8 cellular contexts compared by ENCODE assay signal in the genomic region with DNA sequence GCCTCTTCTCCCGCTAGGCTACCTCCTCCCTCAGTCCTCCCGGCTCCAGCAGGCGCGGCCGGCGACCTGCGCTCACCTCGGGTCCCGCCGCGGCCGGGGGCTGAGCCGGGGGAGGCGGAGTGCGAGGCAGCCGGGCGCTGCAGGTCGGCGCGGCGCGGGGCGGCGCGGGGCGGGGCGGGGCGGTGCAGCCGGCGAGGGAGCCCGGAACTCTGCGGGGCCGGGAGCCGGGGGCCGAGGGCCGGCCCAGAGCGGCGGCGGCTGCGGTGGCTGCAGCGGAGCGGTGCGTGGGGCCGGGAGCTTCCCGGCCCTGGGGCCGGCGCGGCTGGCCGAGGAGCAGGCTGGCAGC. TPM values are rescaled to one million over a fixed set of nuclear protein-coding genes. Genes with fewer than 3 reads are reported as not detected.
DNase-seq lines count a peak whose midpoint lies in the region; ATAC-seq, FAIRE-seq and TF ChIP-seq lines count a peak whose summit lies in the region.

No MANE protein-coding gene starts in this region.

- no peak for TF ChIP-seq RAD21 in liver (IDR thresholded peaks at IDR 0.05)

- no peak for FAIRE-seq in bronchial epithelial cell (lab: Jason Lieb, UNC)

- peak overlapping the region; percentile 86 for H3K4me3 Mint-ChIP-seq in activated CD8-positive, alpha-beta memory T cell treated with anti-CD3 and anti-CD28 coated beads, Interleukin-2, amount 10 ng/mL, durations not matched to agents 7 days and 5 days
- H3K4me3 Mint-ChIP-seq in stimulated activated memory B cell treated with anti-CD40 and anti-IgM and Interleukin-4, amounts not matched to agents 10 μg/mL and 1 μg/mL and 100 μg/mL, for 72 hours, result peak overlapping the region; percentile 87

- H3K27ac Mint-ChIP-seq in activated CD8-positive, alpha-beta memory T cell treated with anti-CD3 and anti-CD28 coated beads, Interleukin-2, amount 10 ng/mL, durations not matched to agents 7 days and 5 days, result no peak overlapping the region
- peak overlapping the region; percentile 78 for H3K27ac Mint-ChIP-seq in stimulated activated memory B cell treated with anti-CD40 and anti-IgM and Interleukin-4, amounts not matched to agents 10 μg/mL and 1 μg/mL and 100 μg/mL, for 72 hours

- H3K4me1 ChIP-seq in liver (ENCODE audit: control insufficient read depth in 4 of 4, insufficient read depth in 4 of 4, low read length in 3 of 4), result peaks cover 20 to 69% (median 46%) of the 10 kb centered on the region in 4 donors

- H3K9ac ChIP-seq in SU-DHL-6 (ENCODE audit: low read length) (peak overlapping the region; percentile 58), liver (ENCODE audit: low read depth in 1 of 2, low read length in 2 of 2) (peak overlapping the region in 1 of 2 donors; percentile 62)

- no peaks in the 10 kb centered on the region for H3K27me3 Mint-ChIP-seq in activated CD8-positive, alpha-beta memory T cell treated with anti-CD3 and anti-CD28 coated beads, Interleukin-2, amount 10 ng/mL, durations not matched to agents 7 days and 5 days
- no peaks in the 10 kb centered on the region for H3K27me3 Mint-ChIP-seq in stimulated activated memory B cell treated with anti-CD40 and anti-IgM and Interleukin-4, amounts not matched to agents 10 μg/mL and 1 μg/mL and 100 μg/mL, for 72 hours

- no peaks in the 10 kb centered on the region for H4K20me1 ChIP-seq in SU-DHL-6 (ENCODE audit: low read depth, low read length)

- DNase-seq in activated CD8-positive, alpha-beta memory T cell treated with anti-CD3 and anti-CD28 coated beads, Interleukin-2, amount 10 ng/mL, durations not matched to agents 7 days and 5 days, result peak; percentile 66
- DNase-seq in activated CD8-positive, alpha-beta memory T cell treated with anti-CD3 and anti-CD28 coated beads for 24 hours, result no peak
- no peak for DNase-seq in bronchial epithelial cell (ENCODE audit: low read depth)
- no peak for DNase-seq in SIG-M5 treated with dmso at 0.1 percent for 504 hours (lab: John Stamatoyannopoulos, UW; ENCODE audit: unreplicated experiment)

- H3K9me2 ChIP-seq in SU-DHL-6 (replicated peaks; ENCODE audit: insufficient read depth, low read length), result no peaks in the 10 kb centered on the region

- H2AFZ ChIP-seq in SU-DHL-6 (ENCODE audit: low read depth, low read length, severe bottlenecking), result peak overlapping the region; percentile 50

- H3F3A ChIP-seq in SU-DHL-6 (ENCODE audit: insufficient read depth), result peaks cover 8% of the 10 kb centered on the region; the same call in 1 of the 2 replicates

- H3K9me3 Mint-ChIP-seq in activated CD8-positive, alpha-beta memory T cell treated with anti-CD3 and anti-CD28 coated beads, Interleukin-2, amount 10 ng/mL, durations not matched to agents 7 days and 5 days (ENCODE audit: low read depth), result no peaks in the 10 kb centered on the region
- H3K9me3 Mint-ChIP-seq in stimulated activated memory B cell treated with anti-CD40 and anti-IgM and Interleukin-4, amounts not matched to agents 10 μg/mL and 1 μg/mL and 100 μg/mL, for 72 hours, result no peaks in the 10 kb centered on the region

- no peaks in the 10 kb centered on the region for H3K9me3 ChIP-seq in SU-DHL-6 (ENCODE audit: insufficient read depth, low read length)
- H3K9me3 ChIP-seq in liver (ENCODE audit: control insufficient read depth in 4 of 4, low read length in 3 of 4), result no peaks in the 10 kb centered on the region

- H3K4me3 ChIP-seq in SU-DHL-6 (ENCODE audit: insufficient read depth, low read length, poor library complexity, severe bottlenecking) (peak overlapping the region; percentile 86), bronchial epithelial cell (ENCODE audit: low read depth, low read length) (peak overlapping the region; percentile 71), liver (ENCODE audit: low read depth in 1 of 3, low read length in 3 of 3) (peak overlapping the region; percentile 90 to 97 (median 92))

- CTCF ChIA-PET in activated CD8-positive, alpha-beta memory T cell treated with anti-CD3 and anti-CD28 coated beads, Interleukin-2, amount 10 ng/mL, durations not matched to agents 7 days and 5 days (lab: Charles Lee), result interaction anchor here (0.6 to 3.0 kb wide), 13 partner anchors 9 to 586 kb away, joined by 3 to 32 read pairs (median 4); partner anchors contain the start of gene ACVR1C

- no peaks in the 10 kb centered on the region for H3K79me2 ChIP-seq in SU-DHL-6 (ENCODE audit: insufficient read depth, low read length)

- H3K27ac ChIP-seq in SU-DHL-6 (ENCODE audit: low read depth, low read length) (no peak overlapping the region), liver (ENCODE audit: low read depth in 1 of 2, low read length in 2 of 2) (peak overlapping the region; percentile 98)

- peaks cover 11% of the 10 kb centered on the region for H3K36me3 Mint-ChIP-seq in activated CD8-positive, alpha-beta memory T cell treated with anti-CD3 and anti-CD28 coated beads, Interleukin-2, amount 10 ng/mL, durations not matched to agents 7 days and 5 days
- no peaks in the 10 kb centered on the region for H3K36me3 Mint-ChIP-seq in stimulated activated memory B cell treated with anti-CD40 and anti-IgM and Interleukin-4, amounts not matched to agents 10 μg/mL and 1 μg/mL and 100 μg/mL, for 72 hours

- H3K36me3 ChIP-seq in SU-DHL-6 (ENCODE audit: low read length), result no peaks in the 10 kb centered on the region
- H3K36me3 ChIP-seq in bronchial epithelial cell (ENCODE audit: control insufficient read depth, insufficient read depth, low read length), result no peaks in the 10 kb centered on the region
- H3K36me3 ChIP-seq in liver (ENCODE audit: control insufficient read depth in 4 of 4, insufficient read depth in 3 of 4, low read depth in 1 of 4, low read length in 3 of 4), result no peaks in the 10 kb centered on the region

- 1% methylated on average over 49 of the region's 49 CpGs for WGBS in liver

- ATAC-seq in activated CD8-positive, alpha-beta memory T cell treated with anti-CD3 and anti-CD28 coated beads, Interleukin-2, amount 10 ng/mL, durations not matched to agents 7 days and 5 days, result peak; percentile 75
- peak; percentile 59 for ATAC-seq in HG03045 (IDR thresholded peaks at IDR 0.05; ENCODE audit: unreplicated experiment)
- peak; percentile 77 for ATAC-seq in stimulated activated memory B cell treated with anti-CD40 and anti-IgM and Interleukin-4, amounts not matched to agents 10 μg/mL and 1 μg/mL and 100 μg/mL, for 72 hours

- H3K4me2 ChIP-seq in SU-DHL-6 (ENCODE audit: low read depth, low read length, poor library complexity, severe bottlenecking), result peak overlapping the region; percentile 51

- no peaks in the 10 kb centered on the region for H3K27me3 ChIP-seq in SU-DHL-6 (ENCODE audit: low read length)
- no peaks in the 10 kb centered on the region for H3K27me3 ChIP-seq in bronchial epithelial cell (ENCODE audit: control insufficient read depth, insufficient read depth, low read length)
- no peaks in the 10 kb centered on the region for H3K27me3 ChIP-seq in liver (ENCODE audit: control insufficient read depth in 4 of 4, insufficient read depth in 4 of 4, low read length in 3 of 4)

- peaks cover 62% of the 10 kb centered on the region for H3K4me1 Mint-ChIP-seq in activated CD8-positive, alpha-beta memory T cell treated with anti-CD3 and anti-CD28 coated beads, Interleukin-2, amount 10 ng/mL, durations not matched to agents 7 days and 5 days
- H3K4me1 Mint-ChIP-seq in stimulated activated memory B cell treated with anti-CD40 and anti-IgM and Interleukin-4, amounts not matched to agents 10 μg/mL and 1 μg/mL and 100 μg/mL, for 72 hours, result peaks cover 35% of the 10 kb centered on the region

- TF ChIP-seq CTCF in SU-DHL-6 (IDR thresholded peaks at IDR 0.05; ENCODE audit: insufficient read depth, low read length, poor library complexity, severe bottlenecking) (no peak), bronchial epithelial cell (IDR thresholded peaks at IDR 0.05; ENCODE audit: insufficient read depth, low read length, severe bottlenecking) (no peak), liver (IDR thresholded peaks at IDR 0.05; ENCODE audit: low read depth, low read length, missing input control) (no peak)

TF ChIP-seq in liver, 16 proteins besides CTCF, POLR2A, EP300 and RAD21:
- TF ChIP-seq RXRA (IDR thresholded peaks at IDR 0.05) (no peak), GABPA (IDR thresholded peaks at IDR 0.05 in 1 of 2, conservative IDR thresholded peaks at IDR 0.05 in 1 of 2) (no peak), MAX (IDR thresholded peaks at IDR 0.05) (no peak)

RNA-seq across cellular contexts. Expression of gene ACVR1, which starts 0.4 kb away (rescaled TPM):
- 10 to 100 TPM; 18.7 to 19.4 TPM for total RNA-seq in activated CD8-positive, alpha-beta memory T cell treated with anti-CD3 and anti-CD28 coated beads, Interleukin-2, amount 10 ng/mL, durations not matched to agents 7 days and 5 days
- total RNA-seq in bronchial epithelial cell (17.1 and 17.3 TPM in 2 replicates), liver (10 to 100 TPM in 1 of 2 donors, 1 to 10 TPM in 1; 9.3 to 20.4 TPM)
- polyA plus RNA-seq in liver, result 1 to 10 TPM; 6.2 to 7.7 TPM
